ENCODE assay signal across 12 cellular contexts in genomic region chrX:23634181-23634580, GRCh38. TPM values are rescaled to one million over a fixed set of nuclear protein-coding genes. Genes with fewer than 3 reads are reported as not detected.
A peak's percentile ranks its signal among the peaks of the same experiment; 100 is the strongest.
DNase-seq lines count a peak whose midpoint lies in the region; ATAC-seq and TF ChIP-seq lines count a peak whose summit lies in the region.
"Had no signal": no experiment of that assay in that cellular context is flagged by ENCODE, and none has a peak within 500 bp of the region (broad histone marks: within the 10 kb centered on the region; RNA-seq: fewer than 3 reads in every experiment).

No MANE protein-coding gene starts in this region.

- no peaks in the 10 kb centered on the region for H3K9me3 ChIP-seq in liver (ENCODE audit: control insufficient read depth in 4 of 4, low read length in 3 of 4)
- no peaks in the 10 kb centered on the region for H3K9me3 ChIP-seq in ascending aorta

- peak; percentile 50 for ATAC-seq in HG03442 (IDR thresholded peaks at IDR 0.05; ENCODE audit: unreplicated experiment)
- ATAC-seq in HG02852 (IDR thresholded peaks at IDR 0.05; ENCODE audit: unreplicated experiment) = no peak
- ATAC-seq: activated CD4-positive, CD25-positive, alpha-beta regulatory T cell treated with anti-CD3 and anti-CD28 coated beads, Interleukin-2, amount 50 U/mL, for 24 hours had no signal

- H3K27me3 ChIP-seq in liver (ENCODE audit: control insufficient read depth in 4 of 4, insufficient read depth in 4 of 4, low read length in 3 of 4) (peaks cover 0 to 2% (median 0%) of the 10 kb centered on the region in 4 donors), ascending aorta (no peaks in the 10 kb centered on the region)

- H3K36me3 ChIP-seq in liver (ENCODE audit: control insufficient read depth in 4 of 4, insufficient read depth in 3 of 4, low read depth in 1 of 4, low read length in 3 of 4) (no peaks in the 10 kb centered on the region), ascending aorta (no peaks in the 10 kb centered on the region)

- CTCF ChIA-PET in activated CD4-positive, alpha-beta memory T cell treated with anti-CD3 and anti-CD28 coated beads, Interleukin-2, amount 10 ng/mL, durations not matched to agents 7 days and 5 days (lab: Charles Lee) = no interaction called here

- DNase-seq in GM03348 (ENCODE audit: low spot score) = peak; percentile 5
- DNase-seq in ascending aorta (ENCODE audit: low spot score in 2 of 2) = no peak
- DNase-seq in germinal center (ENCODE audit: low spot score) = no peak
- no peak for DNase-seq in activated CD4-positive, alpha-beta memory T cell treated with anti-CD3 and anti-CD28 coated beads, Interleukin-2, amount 10 ng/mL, durations not matched to agents 7 days and 5 days
- DNase-seq: activated naive CD4-positive, alpha-beta T cell treated with anti-CD3 and anti-CD28 coated beads, Interleukin-2, amount 50 U/mL, for 16 hours; DMS79; NCI-H526 treated with DMSO at 0.1 percent for 48 hours had no signal

- H3K36me3 Mint-ChIP-seq in activated CD4-positive, alpha-beta memory T cell treated with anti-CD3 and anti-CD28 coated beads, Interleukin-2, amount 10 ng/mL, durations not matched to agents 7 days and 5 days (ENCODE audit: low read depth) = no peaks in the 10 kb centered on the region

- no peak overlapping the region for H3K27ac Mint-ChIP-seq in activated CD4-positive, alpha-beta memory T cell treated with anti-CD3 and anti-CD28 coated beads, Interleukin-2, amount 10 ng/mL, durations not matched to agents 7 days and 5 days

- H3K4me3 Mint-ChIP-seq in activated CD4-positive, alpha-beta memory T cell treated with anti-CD3 and anti-CD28 coated beads, Interleukin-2, amount 10 ng/mL, durations not matched to agents 7 days and 5 days = no peak overlapping the region

- peak; percentile 20 to 50 for TF ChIP-seq RAD21 in liver (IDR thresholded peaks at IDR 0.05)

- H3K4me3 ChIP-seq in liver (ENCODE audit: low read depth in 1 of 3, low read length in 3 of 3) = no peak overlapping the region
- no peak overlapping the region for H3K4me3 ChIP-seq in ascending aorta

- no peaks in the 10 kb centered on the region for H3K4me1 ChIP-seq in liver (ENCODE audit: control insufficient read depth in 4 of 4, insufficient read depth in 4 of 4, low read length in 3 of 4)
- H3K4me1 ChIP-seq in ascending aorta = no peaks in the 10 kb centered on the region

- TF ChIP-seq CTCF in VCaP (conservative IDR thresholded peaks at IDR 0.05) (peak; percentile 46), liver (IDR thresholded peaks at IDR 0.05; ENCODE audit: low read depth, low read length, missing input control) (no peak), ascending aorta (IDR thresholded peaks at IDR 0.05) (no peak)

- H3K27ac ChIP-seq in VCaP = no peak overlapping the region
- no peak overlapping the region for H3K27ac ChIP-seq in liver (ENCODE audit: low read depth in 1 of 2, low read length in 2 of 2)
- H3K27ac ChIP-seq in ascending aorta = no peak overlapping the region

- no peaks in the 10 kb centered on the region for H3K4me1 Mint-ChIP-seq in activated CD4-positive, alpha-beta memory T cell treated with anti-CD3 and anti-CD28 coated beads, Interleukin-2, amount 10 ng/mL, durations not matched to agents 7 days and 5 days

- intact Hi-C loops in ascending aorta (cut with DNase I) = no loop called here

- POLR2A ChIA-PET in activated CD4-positive, alpha-beta memory T cell treated with anti-CD3 and anti-CD28 coated beads, Interleukin-2, amount 10 ng/mL, durations not matched to agents 7 days and 5 days (lab: Charles Lee) = no interaction called here

- H3K9ac ChIP-seq in liver (ENCODE audit: low read depth in 1 of 2, low read length in 2 of 2) = no peak overlapping the region

- 5% methylated on average over 1 of the region's 1 CpG for WGBS in liver

- no peaks in the 10 kb centered on the region for H3K9me3 Mint-ChIP-seq in activated CD4-positive, alpha-beta memory T cell treated with anti-CD3 and anti-CD28 coated beads, Interleukin-2, amount 10 ng/mL, durations not matched to agents 7 days and 5 days

- H3K27me3 Mint-ChIP-seq in activated CD4-positive, alpha-beta memory T cell treated with anti-CD3 and anti-CD28 coated beads, Interleukin-2, amount 10 ng/mL, durations not matched to agents 7 days and 5 days = peaks cover 2% of the 10 kb centered on the region

TF ChIP-seq in liver, 16 proteins besides CTCF, POLR2A, EP300 and RAD21:
- TF ChIP-seq EGR1 (IDR thresholded peaks at IDR 0.05; ENCODE audit: low read depth in 2 of 2) (no peak), FOXA1 (IDR thresholded peaks at IDR 0.05) (no peak), TAF1 (conservative IDR thresholded peaks at IDR 0.05) (no peak), NR2F2 (IDR thresholded peaks at IDR 0.05) (no peak), MAX (IDR thresholded peaks at IDR 0.05) (no peak), SP1 (IDR thresholded peaks at IDR 0.05) (no peak), RXRA (IDR thresholded peaks at IDR 0.05) (no peak), ZBTB33 (IDR thresholded peaks at IDR 0.05) (no peak), FOXA2 (IDR thresholded peaks at IDR 0.05) (no peak), HNF4G (IDR thresholded peaks at IDR 0.05) (no peak), YY1 (IDR thresholded peaks at IDR 0.05) (no peak), HNF4A (conservative IDR thresholded peaks at IDR 0.05) (no peak), REST (IDR thresholded peaks at IDR 0.05) (no peak), ATF3 (IDR thresholded peaks at IDR 0.05) (no peak)
TF ChIP-seq in liver: peak in this region for 0.

RNA-seq across cellular contexts. Expression of gene PRDX4, which starts 33.1 kb away (rescaled TPM):
- total RNA-seq in liver (100 to 1,000 TPM; 183 to 355 TPM), ascending aorta (112 TPM)
- polyA plus RNA-seq in liver = 100 to 1,000 TPM; 470 to 480 TPM
- total RNA-seq in activated CD4-positive, alpha-beta memory T cell treated with anti-CD3 and anti-CD28 coated beads, Interleukin-2, amount 10 ng/mL, durations not matched to agents 7 days and 5 days = 10 to 100 TPM; 34.8 to 35.0 TPM
